Comparison of ENCODE assay signal across 1 cellular context in the genomic region with DNA sequence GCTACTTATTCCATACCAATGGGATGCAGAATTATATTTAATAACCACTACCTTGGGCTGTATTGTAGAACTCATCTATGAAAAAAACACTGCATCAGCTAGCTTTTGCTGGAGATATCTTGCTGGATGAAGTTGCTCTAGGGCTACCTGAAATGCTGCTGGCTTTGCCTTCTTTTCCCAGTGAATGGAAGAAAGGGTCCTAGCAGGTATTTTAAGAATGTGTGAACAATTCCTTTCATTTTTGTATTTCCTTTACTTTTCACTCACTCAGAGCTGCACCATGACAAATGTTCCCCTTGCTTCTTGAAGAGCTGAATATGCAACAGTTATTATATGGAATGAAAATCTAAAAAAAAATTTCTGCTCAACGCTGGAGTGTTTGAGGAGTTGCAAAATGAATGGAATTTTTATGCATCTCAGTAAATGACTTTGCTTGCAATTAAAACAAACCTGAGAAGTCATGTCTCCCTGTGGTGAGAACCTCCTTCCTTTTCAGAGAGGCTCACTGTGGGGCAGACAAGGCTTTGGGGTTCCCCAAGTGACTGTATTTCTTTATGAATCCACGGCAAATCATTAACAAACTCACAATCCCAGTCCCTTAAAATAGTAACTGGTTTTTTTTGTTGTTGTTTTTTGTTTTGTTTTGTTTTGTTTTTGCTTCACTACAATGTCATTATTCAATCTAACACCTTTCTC.
TF ChIP-seq lines count a peak whose summit lies in the region.

No MANE protein-coding gene starts in this region.

TF ChIP-seq in WTC11, 78 proteins besides CTCF, POLR2A, EP300 and RAD21 (continued from another document):
- TF ChIP-seq, protein P1, sequence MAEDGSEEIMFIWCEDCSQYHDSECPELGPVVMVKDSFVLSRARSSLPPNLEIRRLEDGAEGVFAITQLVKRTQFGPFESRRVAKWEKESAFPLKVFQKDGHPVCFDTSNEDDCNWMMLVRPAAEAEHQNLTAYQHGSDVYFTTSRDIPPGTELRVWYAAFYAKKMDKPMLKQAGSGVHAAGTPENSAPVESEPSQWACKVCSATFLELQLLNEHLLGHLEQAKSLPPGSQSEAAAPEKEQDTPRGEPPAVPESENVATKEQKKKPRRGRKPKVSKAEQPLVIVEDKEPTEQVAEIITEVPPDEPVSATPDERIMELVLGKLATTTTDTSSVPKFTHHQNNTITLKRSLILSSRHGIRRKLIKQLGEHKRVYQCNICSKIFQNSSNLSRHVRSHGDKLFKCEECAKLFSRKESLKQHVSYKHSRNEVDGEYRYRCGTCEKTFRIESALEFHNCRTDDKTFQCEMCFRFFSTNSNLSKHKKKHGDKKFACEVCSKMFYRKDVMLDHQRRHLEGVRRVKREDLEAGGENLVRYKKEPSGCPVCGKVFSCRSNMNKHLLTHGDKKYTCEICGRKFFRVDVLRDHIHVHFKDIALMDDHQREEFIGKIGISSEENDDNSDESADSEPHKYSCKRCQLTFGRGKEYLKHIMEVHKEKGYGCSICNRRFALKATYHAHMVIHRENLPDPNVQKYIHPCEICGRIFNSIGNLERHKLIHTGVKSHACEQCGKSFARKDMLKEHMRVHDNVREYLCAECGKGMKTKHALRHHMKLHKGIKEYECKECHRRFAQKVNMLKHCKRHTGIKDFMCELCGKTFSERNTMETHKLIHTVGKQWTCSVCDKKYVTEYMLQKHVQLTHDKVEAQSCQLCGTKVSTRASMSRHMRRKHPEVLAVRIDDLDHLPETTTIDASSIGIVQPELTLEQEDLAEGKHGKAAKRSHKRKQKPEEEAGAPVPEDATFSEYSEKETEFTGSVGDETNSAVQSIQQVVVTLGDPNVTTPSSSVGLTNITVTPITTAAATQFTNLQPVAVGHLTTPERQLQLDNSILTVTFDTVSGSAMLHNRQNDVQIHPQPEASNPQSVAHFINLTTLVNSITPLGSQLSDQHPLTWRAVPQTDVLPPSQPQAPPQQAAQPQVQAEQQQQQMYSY (CRISPR knock-in tag; IDR thresholded peaks at IDR 0.05), result no peak
- TF ChIP-seq, protein P2, sequence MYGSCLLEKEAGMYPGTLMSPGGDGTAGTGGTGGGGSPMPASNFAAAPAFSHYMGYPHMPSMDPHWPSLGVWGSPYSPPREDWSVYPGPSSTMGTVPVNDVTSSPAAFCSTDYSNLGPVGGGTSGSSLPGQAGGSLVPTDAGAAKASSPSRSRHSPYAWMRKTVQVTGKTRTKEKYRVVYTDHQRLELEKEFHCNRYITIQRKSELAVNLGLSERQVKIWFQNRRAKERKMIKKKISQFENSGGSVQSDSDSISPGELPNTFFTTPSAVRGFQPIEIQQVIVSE (CRISPR knock-in tag; IDR thresholded peaks at IDR 0.05; ENCODE audit: borderline replicate concordance), result no peak
- TF ChIP-seq ZNF232 (CRISPR knock-in tag; IDR thresholded peaks at IDR 0.05), result no peak
- no peak for TF ChIP-seq ZNF138 (CRISPR knock-in tag; conservative IDR thresholded peaks at IDR 0.05)
- TF ChIP-seq, protein P3, sequence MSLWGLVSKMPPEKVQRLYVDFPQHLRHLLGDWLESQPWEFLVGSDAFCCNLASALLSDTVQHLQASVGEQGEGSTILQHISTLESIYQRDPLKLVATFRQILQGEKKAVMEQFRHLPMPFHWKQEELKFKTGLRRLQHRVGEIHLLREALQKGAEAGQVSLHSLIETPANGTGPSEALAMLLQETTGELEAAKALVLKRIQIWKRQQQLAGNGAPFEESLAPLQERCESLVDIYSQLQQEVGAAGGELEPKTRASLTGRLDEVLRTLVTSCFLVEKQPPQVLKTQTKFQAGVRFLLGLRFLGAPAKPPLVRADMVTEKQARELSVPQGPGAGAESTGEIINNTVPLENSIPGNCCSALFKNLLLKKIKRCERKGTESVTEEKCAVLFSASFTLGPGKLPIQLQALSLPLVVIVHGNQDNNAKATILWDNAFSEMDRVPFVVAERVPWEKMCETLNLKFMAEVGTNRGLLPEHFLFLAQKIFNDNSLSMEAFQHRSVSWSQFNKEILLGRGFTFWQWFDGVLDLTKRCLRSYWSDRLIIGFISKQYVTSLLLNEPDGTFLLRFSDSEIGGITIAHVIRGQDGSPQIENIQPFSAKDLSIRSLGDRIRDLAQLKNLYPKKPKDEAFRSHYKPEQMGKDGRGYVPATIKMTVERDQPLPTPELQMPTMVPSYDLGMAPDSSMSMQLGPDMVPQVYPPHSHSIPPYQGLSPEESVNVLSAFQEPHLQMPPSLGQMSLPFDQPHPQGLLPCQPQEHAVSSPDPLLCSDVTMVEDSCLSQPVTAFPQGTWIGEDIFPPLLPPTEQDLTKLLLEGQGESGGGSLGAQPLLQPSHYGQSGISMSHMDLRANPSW (CRISPR knock-in tag; conservative IDR thresholded peaks at IDR 0.05; ENCODE audit: low read depth), result no peak
- no peak for TF ChIP-seq CBFB (CRISPR knock-in tag; IDR thresholded peaks at IDR 0.05; ENCODE audit: low read depth)
- TF ChIP-seq, protein P4, sequence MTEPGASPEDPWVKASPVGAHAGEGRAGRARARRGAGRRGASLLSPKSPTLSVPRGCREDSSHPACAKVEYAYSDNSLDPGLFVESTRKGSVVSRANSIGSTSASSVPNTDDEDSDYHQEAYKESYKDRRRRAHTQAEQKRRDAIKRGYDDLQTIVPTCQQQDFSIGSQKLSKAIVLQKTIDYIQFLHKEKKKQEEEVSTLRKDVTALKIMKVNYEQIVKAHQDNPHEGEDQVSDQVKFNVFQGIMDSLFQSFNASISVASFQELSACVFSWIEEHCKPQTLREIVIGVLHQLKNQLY (CRISPR knock-in tag; IDR thresholded peaks at IDR 0.05), result no peak
- no peak for TF ChIP-seq ELF4 (CRISPR knock-in tag; IDR thresholded peaks at IDR 0.05; ENCODE audit: low read depth)
- TF ChIP-seq NR3C1 (CRISPR knock-in tag; conservative IDR thresholded peaks at IDR 0.05; ENCODE audit: low read depth), result no peak
- TF ChIP-seq, protein P5, sequence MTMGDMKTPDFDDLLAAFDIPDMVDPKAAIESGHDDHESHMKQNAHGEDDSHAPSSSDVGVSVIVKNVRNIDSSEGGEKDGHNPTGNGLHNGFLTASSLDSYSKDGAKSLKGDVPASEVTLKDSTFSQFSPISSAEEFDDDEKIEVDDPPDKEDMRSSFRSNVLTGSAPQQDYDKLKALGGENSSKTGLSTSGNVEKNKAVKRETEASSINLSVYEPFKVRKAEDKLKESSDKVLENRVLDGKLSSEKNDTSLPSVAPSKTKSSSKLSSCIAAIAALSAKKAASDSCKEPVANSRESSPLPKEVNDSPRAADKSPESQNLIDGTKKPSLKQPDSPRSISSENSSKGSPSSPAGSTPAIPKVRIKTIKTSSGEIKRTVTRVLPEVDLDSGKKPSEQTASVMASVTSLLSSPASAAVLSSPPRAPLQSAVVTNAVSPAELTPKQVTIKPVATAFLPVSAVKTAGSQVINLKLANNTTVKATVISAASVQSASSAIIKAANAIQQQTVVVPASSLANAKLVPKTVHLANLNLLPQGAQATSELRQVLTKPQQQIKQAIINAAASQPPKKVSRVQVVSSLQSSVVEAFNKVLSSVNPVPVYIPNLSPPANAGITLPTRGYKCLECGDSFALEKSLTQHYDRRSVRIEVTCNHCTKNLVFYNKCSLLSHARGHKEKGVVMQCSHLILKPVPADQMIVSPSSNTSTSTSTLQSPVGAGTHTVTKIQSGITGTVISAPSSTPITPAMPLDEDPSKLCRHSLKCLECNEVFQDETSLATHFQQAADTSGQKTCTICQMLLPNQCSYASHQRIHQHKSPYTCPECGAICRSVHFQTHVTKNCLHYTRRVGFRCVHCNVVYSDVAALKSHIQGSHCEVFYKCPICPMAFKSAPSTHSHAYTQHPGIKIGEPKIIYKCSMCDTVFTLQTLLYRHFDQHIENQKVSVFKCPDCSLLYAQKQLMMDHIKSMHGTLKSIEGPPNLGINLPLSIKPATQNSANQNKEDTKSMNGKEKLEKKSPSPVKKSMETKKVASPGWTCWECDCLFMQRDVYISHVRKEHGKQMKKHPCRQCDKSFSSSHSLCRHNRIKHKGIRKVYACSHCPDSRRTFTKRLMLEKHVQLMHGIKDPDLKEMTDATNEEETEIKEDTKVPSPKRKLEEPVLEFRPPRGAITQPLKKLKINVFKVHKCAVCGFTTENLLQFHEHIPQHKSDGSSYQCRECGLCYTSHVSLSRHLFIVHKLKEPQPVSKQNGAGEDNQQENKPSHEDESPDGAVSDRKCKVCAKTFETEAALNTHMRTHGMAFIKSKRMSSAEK (CRISPR knock-in tag; IDR thresholded peaks at IDR 0.05; ENCODE audit: borderline replicate concordance), result no peak
TF ChIP-seq in WTC11: peak in this region for 0.
